In the genomic region with DNA sequence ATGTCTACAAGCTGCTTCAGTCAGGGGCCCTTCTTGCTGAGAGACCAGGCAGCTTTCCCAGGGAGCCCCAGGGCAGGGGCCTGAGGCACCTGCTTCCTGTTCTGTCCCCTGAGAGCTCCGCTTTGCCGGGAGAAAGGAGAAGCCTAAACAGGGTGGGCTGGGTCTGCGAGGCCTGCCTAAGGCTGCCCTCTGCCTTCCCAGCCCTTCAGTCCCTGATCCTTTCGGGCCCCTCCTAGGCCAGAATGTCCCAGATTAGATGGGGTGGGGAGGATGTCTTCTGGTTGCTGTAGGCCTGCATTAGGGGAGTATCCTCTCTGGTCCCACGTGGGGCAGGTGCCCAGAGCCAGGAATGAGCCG, we compare ENCODE assay signal across 11 cellular contexts.
DNase-seq lines count a peak whose midpoint lies in the region; ATAC-seq, FAIRE-seq and TF ChIP-seq lines count a peak whose summit lies in the region.
"Had no signal": no experiment of that assay in that cellular context is flagged by ENCODE, and none has a peak within 500 bp of the region (broad histone marks: within the 10 kb centered on the region; RNA-seq: fewer than 3 reads in every experiment).

No MANE protein-coding gene starts in this region.

- no peak overlapping the region for H3K27ac ChIP-seq in HepG2 (ENCODE audit: extremely low read length, insufficient read depth, low read length)
- H3K27ac ChIP-seq in right lobe of liver: no peak overlapping the region
- peak overlapping the region; percentile 86 for H3K27ac ChIP-seq in WERI-Rb-1
- no peak overlapping the region for H3K27ac ChIP-seq in mesenchymal stem cell (ENCODE audit: low read length, poor library complexity, severe bottlenecking)
- H3K27ac ChIP-seq: left lung had no signal

- no peak overlapping the region for H2BK5ac ChIP-seq in mesenchymal stem cell (ENCODE audit: low read depth, low read length, poor library complexity, severe bottlenecking)

- H2AFZ ChIP-seq in HepG2 (ENCODE audit: low read length) (no peak overlapping the region), mesenchymal stem cell (ENCODE audit: low read depth, low read length) (no peak overlapping the region)

- H3K27me3 ChIP-seq in HepG2 (ENCODE audit: control insufficient read depth in 1 of 2, insufficient read depth in 2 of 2, low read length in 2 of 2) (peaks cover 1 to 60% of the 10 kb centered on the region in 2 experiments; a peak in 4 of 5 replicates), right lobe of liver (no peaks in the 10 kb centered on the region), WERI-Rb-1 (ENCODE audit: insufficient read depth, low read depth, severe bottlenecking) (no peaks in the 10 kb centered on the region), mesenchymal stem cell (ENCODE audit: control insufficient read depth in 1 of 2, insufficient read depth in 1 of 2, low read length in 2 of 2) (no peaks in the 10 kb centered on the region)
- H3K27me3 ChIP-seq: left lung had no signal

- no peak for TF ChIP-seq RAD21 in HepG2 (CRISPR knock-in tag; IDR thresholded peaks at IDR 0.05)

- peak overlapping the region; percentile 6 to 71 for H3K18ac ChIP-seq in mesenchymal stem cell (ENCODE audit: low read depth in 1 of 2, low read length in 2 of 2)

- no peak overlapping the region for H2BK120ac ChIP-seq in mesenchymal stem cell (ENCODE audit: low read depth, low read length)

- H3K23ac ChIP-seq in mesenchymal stem cell (ENCODE audit: low read length in 2 of 2): peak overlapping the region in 1 of 2 experiments; percentile 19

- FAIRE-seq in HepG2 (lab: Jason Lieb, UNC): no peak

- H3K9me3 ChIP-seq in HepG2 (ENCODE audit: low read length): no peaks in the 10 kb centered on the region
- H3K9me3 ChIP-seq in right lobe of liver: no peaks in the 10 kb centered on the region
- H3K9me3 ChIP-seq in WERI-Rb-1 (ENCODE audit: severe bottlenecking): no peaks in the 10 kb centered on the region
- H3K9me3 ChIP-seq in mesenchymal stem cell (ENCODE audit: control insufficient read depth, low read length): no peaks in the 10 kb centered on the region
- H3K9me3 ChIP-seq: left lung had no signal

- H3K4me3 Mint-ChIP-seq in activated naive CD4-positive, alpha-beta T cell treated with anti-CD3 and anti-CD28 coated beads, Interleukin-2, amount 10 ng/mL, durations not matched to agents 7 days and 5 days: no peak overlapping the region

- peak overlapping the region; percentile 43 for H4K91ac ChIP-seq in mesenchymal stem cell (ENCODE audit: low read length)

- H4K8ac ChIP-seq in mesenchymal stem cell (ENCODE audit: low read length): no peak overlapping the region

- H2AK5ac ChIP-seq in mesenchymal stem cell (ENCODE audit: low read length, severe bottlenecking): peak overlapping the region; percentile 54

- H3K79me1 ChIP-seq in mesenchymal stem cell (replicated peaks; ENCODE audit: low read length, poor library complexity, severe bottlenecking): peaks cover 15% of the 10 kb centered on the region

- BruUV-seq in HepG2 (replicated peaks; lab: Mats Ljungman, UMichigan): no TSS peak

- H3K9ac ChIP-seq in HepG2 (ENCODE audit: insufficient read depth, low read depth, low read length) (no peak overlapping the region), mesenchymal stem cell (ENCODE audit: low read length) (peak overlapping the region; percentile 68)

- H4K20me1 ChIP-seq in HepG2 (ENCODE audit: insufficient read depth, low read length): no peaks in the 10 kb centered on the region

- no peaks in the 10 kb centered on the region for H3K4me1 Mint-ChIP-seq in activated naive CD4-positive, alpha-beta T cell treated with anti-CD3 and anti-CD28 coated beads, Interleukin-2, amount 10 ng/mL, durations not matched to agents 7 days and 5 days

- no peak for TF ChIP-seq EP300 in HepG2 (IDR thresholded peaks at IDR 0.05; ENCODE audit: low read depth in 2 of 2, low read length in 2 of 2)
- no peak for TF ChIP-seq EP300 in HepG2 (CRISPR knock-in tag; IDR thresholded peaks at IDR 0.05; ENCODE audit: borderline replicate concordance)

- CTCF ChIA-PET in HepG2 (lab: Yijun Ruan, JAX; ENCODE audit: low intra/inter-chr PET ratio, low total read pairs): no interaction called here
- CTCF ChIA-PET in activated naive CD4-positive, alpha-beta T cell treated with anti-CD3 and anti-CD28 coated beads, Interleukin-2, amount 10 ng/mL, durations not matched to agents 7 days and 5 days (lab: Charles Lee): interaction anchor here (0.7 to 3.3 kb wide), 3 partner anchors 10 to 11 kb away, joined by 3 to 15 read pairs (median 4); no protein-coding TSS in a partner anchor

- peak overlapping the region; percentile 69 to 74 for H2BK12ac ChIP-seq in mesenchymal stem cell (ENCODE audit: low read length in 2 of 2)

- no peaks in the 10 kb centered on the region for H3K36me3 Mint-ChIP-seq in activated naive CD4-positive, alpha-beta T cell treated with anti-CD3 and anti-CD28 coated beads, Interleukin-2, amount 10 ng/mL, durations not matched to agents 7 days and 5 days

- H2BK15ac ChIP-seq in mesenchymal stem cell (ENCODE audit: low read depth, poor library complexity, severe bottlenecking): peak overlapping the region; percentile 82

- peaks cover 13% of the 10 kb centered on the region for H3K27me3 Mint-ChIP-seq in activated naive CD4-positive, alpha-beta T cell treated with anti-CD3 and anti-CD28 coated beads, Interleukin-2, amount 10 ng/mL, durations not matched to agents 7 days and 5 days

- POLR2A ChIA-PET in HepG2 (lab: Yijun Ruan, JAX): no interaction called here

- WGBS in HepG2 (ENCODE audit: low lambda C conversion rate): 26% methylated on average over 5 of the region's 6 CpGs
- WGBS in right lobe of liver (ENCODE audit: insufficient coverage, low coverage, low lambda C conversion rate, missing lambda C conversion rate): 73% methylated on average over 3 of the region's 6 CpGs
- 23% methylated on average over 5 of the region's 6 CpGs for WGBS in mesenchymal stem cell

- DNase-seq in HepG2 (ENCODE audit: low spot score) (no peak), right lobe of liver (no peak), WERI-Rb-1 (no peak), mesenchymal stem cell (no peak), GM03348 (ENCODE audit: low spot score) (no peak), T-helper 1 cell (no peak)
- DNase-seq in activated naive CD4-positive, alpha-beta T cell treated with anti-CD3 and anti-CD28 coated beads, Interleukin-2, amount 10 ng/mL, durations not matched to agents 7 days and 5 days: no peak
- DNase-seq: left lung, NCI-H1105 had no signal

- peak; percentile 18 for ATAC-seq in HepG2
- ATAC-seq in right lobe of liver: no peak
- ATAC-seq in GM21619 (IDR thresholded peaks at IDR 0.05; ENCODE audit: unreplicated experiment): no peak
- ATAC-seq: PC-3 had no signal

- TF ChIP-seq CTCF in HepG2 (CRISPR knock-in tag; IDR thresholded peaks at IDR 0.05) (no peak), right lobe of liver (IDR thresholded peaks at IDR 0.05) (no peak), WERI-Rb-1 (IDR thresholded peaks at IDR 0.05; ENCODE audit: low read depth, low read length) (no peak)

- intact Hi-C loops in HepG2 (cut with micrococcal nuclease; ENCODE audit: unreplicated experiment): no loop called here
- intact Hi-C loops in right lobe of liver (cut with DNase I): no loop called here

- peaks cover 27% of the 10 kb centered on the region for H3K4me1 ChIP-seq in HepG2 (ENCODE audit: insufficient read depth, low read length)
- peaks cover 0 to 8% (median 3%) of the 10 kb centered on the region in 4 donors for H3K4me1 ChIP-seq in right lobe of liver
- peaks cover 42% of the 10 kb centered on the region for H3K4me1 ChIP-seq in mesenchymal stem cell (ENCODE audit: control insufficient read depth, insufficient read depth, low read depth, low read length)

- no peak overlapping the region for H3K27ac Mint-ChIP-seq in activated naive CD4-positive, alpha-beta T cell treated with anti-CD3 and anti-CD28 coated beads, Interleukin-2, amount 10 ng/mL, durations not matched to agents 7 days and 5 days

- no peaks in the 10 kb centered on the region for H3K36me3 ChIP-seq in HepG2 (replicated peaks in 1 of 2; ENCODE audit: control insufficient read depth in 1 of 2, insufficient read depth in 2 of 2, low read length in 2 of 2)
- no peaks in the 10 kb centered on the region for H3K36me3 ChIP-seq in right lobe of liver
- no peaks in the 10 kb centered on the region for H3K36me3 ChIP-seq in WERI-Rb-1
- no peaks in the 10 kb centered on the region for H3K36me3 ChIP-seq in mesenchymal stem cell (ENCODE audit: control insufficient read depth in 1 of 2, insufficient read depth in 2 of 2, low read depth in 1 of 2, low read length in 2 of 2)
- H3K36me3 ChIP-seq: left lung had no signal

- in situ Hi-C loops in HepG2 (cut with HindIII; ENCODE audit: extremely low pct_ligation_motif_present, low pct_unique_long_range_greater_than_20kb): no loop called here

- no peak for TF ChIP-seq POLR2A in HepG2 (IDR thresholded peaks at IDR 0.05; ENCODE audit: insufficient read depth in 1 of 2, low read depth in 2 of 2, low read length in 2 of 2)
- TF ChIP-seq POLR2A in right lobe of liver (IDR thresholded peaks at IDR 0.05): no peak

- H3K4ac ChIP-seq in mesenchymal stem cell (ENCODE audit: low read depth in 1 of 2, low read length in 2 of 2): peak overlapping the region in 1 of 2 experiments; percentile 59

- H3K4me3 ChIP-seq in HepG2 (replicated peaks in 1 of 3; ENCODE audit: insufficient read depth in 1 of 3, low read depth in 2 of 3, low read length in 3 of 3): 0 out of 6 replicates have a peak overlapping the region, but pooled peaks of 1 of the 3 experiments have one; percentile 59
- no peak overlapping the region for H3K4me3 ChIP-seq in right lobe of liver
- H3K4me3 ChIP-seq in WERI-Rb-1 (ENCODE audit: low read depth, low read length): peak overlapping the region; percentile 33
- H3K4me3 ChIP-seq in mesenchymal stem cell (ENCODE audit: insufficient read depth in 1 of 2, low read depth in 1 of 2, low read length in 2 of 2): peak overlapping the region in 1 of 2 experiments; percentile 62
- H3K4me3 ChIP-seq: left lung had no signal

- H3K4me2 ChIP-seq in HepG2 (ENCODE audit: low read depth, low read length): peak overlapping the region; percentile 81; the same call in 1 of the 2 replicates
- no peak overlapping the region for H3K4me2 ChIP-seq in mesenchymal stem cell (ENCODE audit: low read length, poor library complexity, severe bottlenecking)

- no peaks in the 10 kb centered on the region for H3K79me2 ChIP-seq in HepG2 (ENCODE audit: insufficient read depth, low read length)

- H3K9me3 Mint-ChIP-seq in activated naive CD4-positive, alpha-beta T cell treated with anti-CD3 and anti-CD28 coated beads, Interleukin-2, amount 10 ng/mL, durations not matched to agents 7 days and 5 days: no peaks in the 10 kb centered on the region

- peak overlapping the region in 1 of 2 experiments; percentile 37 for H3K14ac ChIP-seq in mesenchymal stem cell (ENCODE audit: low read length in 2 of 2)

TF ChIP-seq in HepG2, 621 proteins besides CTCF, POLR2A, EP300 and RAD21:
- TF ChIP-seq ZNF180 (CRISPR knock-in tag; IDR thresholded peaks at IDR 0.05; ENCODE audit: borderline replicate concordance, low read depth): no peak
- no peak for TF ChIP-seq FOXM1 (CRISPR knock-in tag; IDR thresholded peaks at IDR 0.05)
- TF ChIP-seq, protein P1, sequence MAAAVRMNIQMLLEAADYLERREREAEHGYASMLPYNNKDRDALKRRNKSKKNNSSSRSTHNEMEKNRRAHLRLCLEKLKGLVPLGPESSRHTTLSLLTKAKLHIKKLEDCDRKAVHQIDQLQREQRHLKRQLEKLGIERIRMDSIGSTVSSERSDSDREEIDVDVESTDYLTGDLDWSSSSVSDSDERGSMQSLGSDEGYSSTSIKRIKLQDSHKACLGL (CRISPR knock-in tag; IDR thresholded peaks at IDR 0.05): 0 out of 2 replicates have a peak, but pooled peaks have one; percentile 10
